2 cellular contexts compared by ENCODE assay signal in genomic region chr16:15422222-15422621, GRCh38.
TF ChIP-seq lines count a peak whose summit lies in the region.

No MANE protein-coding gene starts in this region.

TF ChIP-seq in liver, 16 proteins besides CTCF, POLR2A, EP300 and RAD21:
- TF ChIP-seq SP1 (IDR thresholded peaks at IDR 0.05), result peak; percentile 34
- peak; percentile 54 to 57 for TF ChIP-seq HNF4A (conservative IDR thresholded peaks at IDR 0.05)
- peak; percentile 51 to 57 for TF ChIP-seq RXRA (IDR thresholded peaks at IDR 0.05)
- TF ChIP-seq EGR1 (IDR thresholded peaks at IDR 0.05; ENCODE audit: low read depth in 2 of 2), result no peak

TF ChIP-seq in HepG2, 621 proteins besides CTCF, POLR2A, EP300 and RAD21:
- TF ChIP-seq HNRNPUL1 (IDR thresholded peaks at IDR 0.05; ENCODE audit: low read depth, low read length) (no peak), ZNF230 (CRISPR knock-in tag; IDR thresholded peaks at IDR 0.05) (no peak), ZSCAN5A (CRISPR knock-in tag; IDR thresholded peaks at IDR 0.05; ENCODE audit: borderline replicate concordance) (no peak), NFE2 (CRISPR knock-in tag; IDR thresholded peaks at IDR 0.05) (no peak), SIX1 (CRISPR knock-in tag; IDR thresholded peaks at IDR 0.05; ENCODE audit: borderline replicate concordance) (no peak)
TF ChIP-seq in HepG2: peak in this region for 0.
